ENCODE assay signal across 1 cellular context in the genomic region with DNA sequence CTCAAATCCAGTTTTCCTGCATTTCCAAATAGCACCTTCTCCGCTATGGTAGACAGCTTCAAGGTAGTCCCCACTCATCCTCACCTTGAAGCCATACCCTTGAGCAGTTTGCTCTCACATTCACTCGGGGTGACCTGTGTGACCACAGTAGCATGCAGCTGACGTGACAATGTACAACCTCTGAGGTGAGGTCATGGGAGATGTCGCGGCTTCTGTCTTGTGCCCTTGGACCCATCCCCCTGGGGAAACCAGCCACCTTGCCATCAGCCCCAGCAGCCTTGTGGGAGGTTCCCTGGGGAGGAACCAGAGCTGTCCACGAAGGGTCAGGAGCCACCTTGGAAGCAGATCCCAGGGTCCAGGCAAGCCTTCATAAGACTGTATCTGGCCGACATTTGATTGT.
TF ChIP-seq lines count a peak whose summit lies in the region.

No MANE protein-coding gene starts in this region.

TF ChIP-seq in H1, 55 proteins besides CTCF, POLR2A, EP300 and RAD21:
- TF ChIP-seq PHF8 (conservative IDR thresholded peaks at IDR 0.05; ENCODE audit: low read depth, low read length): no peak
- TF ChIP-seq EGR1 (IDR thresholded peaks at IDR 0.05; ENCODE audit: borderline replicate concordance, low read depth, low read length): no peak
- no peak for TF ChIP-seq TBP (IDR thresholded peaks at IDR 0.05; ENCODE audit: low read depth, low read length)
- TF ChIP-seq POLR2AphosphoS5 (IDR thresholded peaks at IDR 0.05; ENCODE audit: low read depth, low read length): no peak
- TF ChIP-seq BACH1 (IDR thresholded peaks at IDR 0.05; ENCODE audit: low read length): no peak
- TF ChIP-seq NRF1 (IDR thresholded peaks at IDR 0.05; ENCODE audit: low read depth, low read length): no peak
- TF ChIP-seq MAFK (IDR thresholded peaks at IDR 0.05; ENCODE audit: low read depth, low read length): no peak
- TF ChIP-seq TAF7 (optimal IDR thresholded peaks at IDR 0.05; ENCODE audit: borderline replicate concordance, low read depth, low read length): no peak
- no peak for TF ChIP-seq CHD2 (IDR thresholded peaks at IDR 0.05; ENCODE audit: low read length)
